18 cellular contexts compared by ENCODE assay signal in genomic region chr14:36316131-36316530, GRCh38. TPM values are rescaled to one million over a fixed set of nuclear protein-coding genes. Genes with fewer than 3 reads are reported as not detected.
DNase-seq lines count a peak whose midpoint lies in the region; ATAC-seq, FAIRE-seq and TF ChIP-seq lines count a peak whose summit lies in the region.
"Had no signal": no experiment of that assay in that cellular context is flagged by ENCODE, and none has a peak within 500 bp of the region (broad histone marks: within the 10 kb centered on the region; RNA-seq: fewer than 3 reads in every experiment).

No MANE protein-coding gene starts in this region.

- H3K36me3 Mint-ChIP-seq in activated CD4-positive, alpha-beta T cell treated with anti-CD3 and anti-CD28 coated beads for 36 hours (ENCODE audit: low read depth): peaks cover 25% of the 10 kb centered on the region
- H3K36me3 Mint-ChIP-seq in naive thymus-derived CD4-positive, alpha-beta T cell: peaks cover 4 to 15% (median 8%) of the 10 kb centered on the region in 5 donors

- no peak overlapping the region for H2AFZ ChIP-seq in keratinocyte (ENCODE audit: control insufficient read depth, low read length)

- H3K27ac Mint-ChIP-seq in activated CD4-positive, alpha-beta T cell treated with anti-CD3 and anti-CD28 coated beads for 36 hours: peak overlapping the region; percentile 56
- no peak overlapping the region for H3K27ac Mint-ChIP-seq in naive thymus-derived CD4-positive, alpha-beta T cell
- H3K27ac Mint-ChIP-seq: CD14-positive monocyte, IgD-negative memory B cell, memory B cell had no signal

- H3K4me1 Mint-ChIP-seq in activated CD4-positive, alpha-beta T cell treated with anti-CD3 and anti-CD28 coated beads for 36 hours: peaks cover 46% of the 10 kb centered on the region
- peaks cover 18 to 56% (median 52%) of the 10 kb centered on the region in 7 donors for H3K4me1 Mint-ChIP-seq in naive thymus-derived CD4-positive, alpha-beta T cell

- H3K9me3 ChIP-seq in keratinocyte (ENCODE audit: control insufficient read depth, low read depth, low read length): no peaks in the 10 kb centered on the region
- no peaks in the 10 kb centered on the region for H3K9me3 ChIP-seq in naive thymus-derived CD4-positive, alpha-beta T cell (ENCODE audit: control insufficient read depth in 2 of 3, low read length in 3 of 3)
- H3K9me3 ChIP-seq: esophagus squamous epithelium, psoas muscle, spleen had no signal

- FAIRE-seq in keratinocyte (lab: Jason Lieb, UNC) (no peak), GM12891 (lab: Jason Lieb, UNC) (no peak)

- no peaks in the 10 kb centered on the region for H3K27me3 ChIP-seq in keratinocyte (ENCODE audit: control insufficient read depth, extremely low read depth, insufficient read depth, low read length)
- no peaks in the 10 kb centered on the region for H3K27me3 ChIP-seq in naive thymus-derived CD4-positive, alpha-beta T cell (ENCODE audit: control insufficient read depth in 2 of 2, insufficient read depth in 2 of 2, low read length in 2 of 2)
- H3K27me3 ChIP-seq: cardiac muscle cell, esophagus squamous epithelium, spleen had no signal

- peak overlapping the region; percentile 61 for H3K27ac ChIP-seq in keratinocyte (ENCODE audit: control insufficient read depth, insufficient read depth, low read length)
- H3K27ac ChIP-seq in naive thymus-derived CD4-positive, alpha-beta T cell (ENCODE audit: low read depth, low read length): no peak overlapping the region
- H3K27ac ChIP-seq: cardiac muscle cell, esophagus squamous epithelium, psoas muscle, spleen, WERI-Rb-1 had no signal

- no peaks in the 10 kb centered on the region for H3K9me3 Mint-ChIP-seq in activated CD4-positive, alpha-beta T cell treated with anti-CD3 and anti-CD28 coated beads for 36 hours (ENCODE audit: low read depth)
- peaks cover 0 to 4% (median 0%) of the 10 kb centered on the region in 11 donors for H3K9me3 Mint-ChIP-seq in naive thymus-derived CD4-positive, alpha-beta T cell
- H3K9me3 Mint-ChIP-seq: memory B cell had no signal

- peaks cover 39% of the 10 kb centered on the region for H3K4me1 ChIP-seq in keratinocyte (ENCODE audit: control insufficient read depth, extremely low read depth, insufficient read depth, low read length)
- peaks cover 3 to 9% of the 10 kb centered on the region in 2 donors for H3K4me1 ChIP-seq in naive thymus-derived CD4-positive, alpha-beta T cell (ENCODE audit: control insufficient read depth in 2 of 2, insufficient read depth in 2 of 2, low read length in 2 of 2)

- no peak for TF ChIP-seq POLR2A in GM12891 (IDR thresholded peaks at IDR 0.05; ENCODE audit: low read depth, low read length)

- H3K79me2 ChIP-seq in keratinocyte (ENCODE audit: control insufficient read depth, insufficient read depth, low read length): peaks cover 54% of the 10 kb centered on the region

- peak overlapping the region; percentile 25 for H3K4me2 ChIP-seq in keratinocyte (ENCODE audit: control insufficient read depth, extremely low read depth, insufficient read depth, low read depth, low read length)

- H3K9ac ChIP-seq in keratinocyte (ENCODE audit: control insufficient read depth, extremely low read depth, insufficient read depth, low read length): no peak overlapping the region

- dilution Hi-C loops in keratinocyte (cut with MboI; ENCODE audit: extremely low pct_ligation_motif_present, low sequenced_read_pairs): no loop called here

- H3K9me1 ChIP-seq in keratinocyte (ENCODE audit: control insufficient read depth, extremely low read depth, insufficient read depth, low read length): peaks cover 5% of the 10 kb centered on the region

- H4K20me1 ChIP-seq in keratinocyte (ENCODE audit: control insufficient read depth, extremely low read depth, insufficient read depth, low read length): peaks cover 6% of the 10 kb centered on the region

- intact Hi-C loops in activated CD4-positive, alpha-beta T cell treated with anti-CD3 and anti-CD28 coated beads for 36 hours (cut with DNase I, micrococcal nuclease): loop anchor here (5.0 to 10.0 kb wide), 6 partner anchors 44 to 1854 kb away; partner anchors contain the start of genes FAM177A1 (in 1 of the 2) and SPTSSA (in 1 of the 2)
- intact Hi-C loops in naive thymus-derived CD4-positive, alpha-beta T cell (cut with micrococcal nuclease): loop anchor here in 1 of 2 donors (10.0 kb wide), 1 partner anchor 781 kb away; the partner anchor contains the start of gene INSM2

- H3K4me3 ChIP-seq in keratinocyte (ENCODE audit: control insufficient read depth in 2 of 3, extremely low read depth in 1 of 3, insufficient read depth in 2 of 3, low read depth in 1 of 3, low read length in 3 of 3): no peak overlapping the region
- no peak overlapping the region for H3K4me3 ChIP-seq in naive thymus-derived CD4-positive, alpha-beta T cell (ENCODE audit: low read length)
- H3K4me3 ChIP-seq: cardiac muscle cell, esophagus squamous epithelium, psoas muscle, spleen had no signal

- no peak for ATAC-seq in activated CD4-positive, alpha-beta T cell treated with anti-CD3 and anti-CD28 coated beads for 36 hours
- ATAC-seq in GM19023 (IDR thresholded peaks at IDR 0.05; ENCODE audit: unreplicated experiment): no peak
- ATAC-seq in naive thymus-derived CD4-positive, alpha-beta T cell: no peak
- ATAC-seq: psoas muscle had no signal

- no peak for TF ChIP-seq CTCF in keratinocyte (optimal IDR thresholded peaks at IDR 0.05 in 1 of 3, IDR thresholded peaks at IDR 0.05 in 1 of 3, conservative IDR thresholded peaks at IDR 0.05 in 1 of 3; ENCODE audit: extremely low read depth in 1 of 3, insufficient read depth in 2 of 3, low read length in 3 of 3)

- POLR2A ChIA-PET in activated CD4-positive, alpha-beta T cell treated with anti-CD3 and anti-CD28 coated beads for 36 hours (lab: Charles Lee): interaction anchor here (0.7 kb wide), 1 partner anchor 58 kb away, joined by 5 read pairs; no protein-coding TSS in a partner anchor
- POLR2A ChIA-PET in naive thymus-derived CD4-positive, alpha-beta T cell (lab: Charles Lee): no interaction called here

- CTCF ChIA-PET in activated CD4-positive, alpha-beta T cell treated with anti-CD3 and anti-CD28 coated beads for 36 hours (lab: Charles Lee): interaction anchor here (1.6 kb wide), 1 partner anchor 246 kb away, joined by 5 read pairs; no protein-coding TSS in a partner anchor
- CTCF ChIA-PET in naive thymus-derived CD4-positive, alpha-beta T cell (lab: Charles Lee): no interaction called here

- no peak overlapping the region for H3K4me3 Mint-ChIP-seq in activated CD4-positive, alpha-beta T cell treated with anti-CD3 and anti-CD28 coated beads for 36 hours
- no peak overlapping the region for H3K4me3 Mint-ChIP-seq in naive thymus-derived CD4-positive, alpha-beta T cell
- H3K4me3 Mint-ChIP-seq: CD14-positive monocyte, IgD-negative memory B cell, memory B cell had no signal

- H3K27me3 Mint-ChIP-seq in activated CD4-positive, alpha-beta T cell treated with anti-CD3 and anti-CD28 coated beads for 36 hours: no peaks in the 10 kb centered on the region
- peaks cover 0 to 5% (median 0%) of the 10 kb centered on the region in 5 donors for H3K27me3 Mint-ChIP-seq in naive thymus-derived CD4-positive, alpha-beta T cell
- H3K27me3 Mint-ChIP-seq: memory B cell had no signal

- DNase-seq in activated CD4-positive, alpha-beta T cell treated with anti-CD3 and anti-CD28 coated beads for 36 hours: no peak
- no peak for DNase-seq in activated CD4-positive, alpha-beta T cell treated with anti-CD3 and anti-CD28 coated beads for 4 hours
- DNase-seq in NCI-H1092 (lab: John Stamatoyannopoulos, UW): peak; percentile 13
- DNase-seq in NCI-H345 treated with DMSO at 0.1 percent for 48 hours (lab: John Stamatoyannopoulos, UW; ENCODE audit: unreplicated experiment): peak; percentile 96
- DNase-seq in keratinocyte (ENCODE audit: low read depth, low spot score): no peak
- no peak for DNase-seq in GM12891 (ENCODE audit: insufficient read length, low spot score)
- DNase-seq in naive thymus-derived CD4-positive, alpha-beta T cell: no peak
- DNase-seq: DMS153; esophagus squamous epithelium; psoas muscle; spleen; stimulated activated naive CD4-positive, alpha-beta T cell; WERI-Rb-1 had no signal

- peaks cover under 1 to 2% of the 10 kb centered on the region in 2 experiments for H3K36me3 ChIP-seq in keratinocyte (ENCODE audit: control insufficient read depth in 2 of 2, extremely low read depth in 1 of 2, insufficient read depth in 2 of 2, low read length in 2 of 2)
- H3K36me3 ChIP-seq in naive thymus-derived CD4-positive, alpha-beta T cell (ENCODE audit: control insufficient read depth in 2 of 3, insufficient read depth in 3 of 3, low read length in 3 of 3): peaks cover 0 to 14% (median 9%) of the 10 kb centered on the region in 3 experiments
- H3K36me3 ChIP-seq: cardiac muscle cell had no signal

TF ChIP-seq in GM12891, 5 proteins besides CTCF, POLR2A, EP300 and RAD21:
- TF ChIP-seq POU2F2 (IDR thresholded peaks at IDR 0.05; ENCODE audit: low read depth, low read length) (no peak), POLR2AphosphoS5 (IDR thresholded peaks at IDR 0.05; ENCODE audit: low read depth, low read length) (no peak), TAF1 (IDR thresholded peaks at IDR 0.05; ENCODE audit: low read depth, low read length) (no peak), SPI1 (IDR thresholded peaks at IDR 0.05; ENCODE audit: low read depth, low read length) (no peak), PAX5 (IDR thresholded peaks at IDR 0.05; ENCODE audit: insufficient read depth, low read length, severe bottlenecking) (no peak)

RNA-seq across cellular contexts. Expression of gene MBIP, which starts 4.3 kb away (rescaled TPM):
- 10 to 100 TPM; 32.8 to 33.0 TPM for total RNA-seq in activated CD4-positive, alpha-beta T cell treated with anti-CD3 and anti-CD28 coated beads for 36 hours
- 16.0 to 28.3 TPM (median 17.2 TPM) in 3 replicates for polyA plus RNA-seq in keratinocyte
- 63.5 TPM for polyA plus RNA-seq in keratinocyte (2011; ENCODE audit: low read depth)
- polyA plus RNA-seq in keratinocyte (2011; cell fraction: cytosol; rRNA removed): 11.0 and 20.7 TPM in 2 replicates
- polyA plus RNA-seq in keratinocyte (2011; cell fraction: nucleus; rRNA removed): 17.1 and 24.7 TPM in 2 replicates
- 11.7 and 26.1 TPM in 2 replicates for polyA plus RNA-seq in keratinocyte (2012; ENCODE audit: low replicate concordance)
- polyA minus RNA-seq in keratinocyte: 5.1 to 14.5 TPM (median 9.5 TPM) in 3 replicates
- 7.1 TPM for polyA minus RNA-seq in keratinocyte (2011; cell fraction: cytosol; rRNA and poly(A)+ RNA removed)
- polyA minus RNA-seq in keratinocyte (2011; cell fraction: nucleus; rRNA and poly(A)+ RNA removed): 5.4 and 8.8 TPM in 2 replicates
- polyA plus RNA-seq in GM12891 (2012; ENCODE audit: low read depth, missing spikeins): 19.3 TPM
- total RNA-seq in naive thymus-derived CD4-positive, alpha-beta T cell: 10 to 100 TPM; 22.5 to 42.7 (median 24.6) TPM
- polyA plus RNA-seq in naive thymus-derived CD4-positive, alpha-beta T cell: 10 to 100 TPM; 24.7 to 29.3 TPM

Comparison
In these comparisons a context has a peak if more than half of its experiments do, and no peak if none do; other contexts are left out.
1. DNase-seq: peak in NCI-H1092 (single experiment) and NCI-H345 treated with DMSO at 0.1 percent for 48 hours (single experiment); none in activated CD4-positive, alpha-beta T cell treated with anti-CD3 and anti-CD28 coated beads for 36 hours (single experiment), activated CD4-positive, alpha-beta T cell treated with anti-CD3 and anti-CD28 coated beads for 4 hours (0 of 2), keratinocyte (single experiment), GM12891 (single experiment) and naive thymus-derived CD4-positive, alpha-beta T cell (0 of 9).